10 cellular contexts compared by ENCODE assay signal in the genomic region with DNA sequence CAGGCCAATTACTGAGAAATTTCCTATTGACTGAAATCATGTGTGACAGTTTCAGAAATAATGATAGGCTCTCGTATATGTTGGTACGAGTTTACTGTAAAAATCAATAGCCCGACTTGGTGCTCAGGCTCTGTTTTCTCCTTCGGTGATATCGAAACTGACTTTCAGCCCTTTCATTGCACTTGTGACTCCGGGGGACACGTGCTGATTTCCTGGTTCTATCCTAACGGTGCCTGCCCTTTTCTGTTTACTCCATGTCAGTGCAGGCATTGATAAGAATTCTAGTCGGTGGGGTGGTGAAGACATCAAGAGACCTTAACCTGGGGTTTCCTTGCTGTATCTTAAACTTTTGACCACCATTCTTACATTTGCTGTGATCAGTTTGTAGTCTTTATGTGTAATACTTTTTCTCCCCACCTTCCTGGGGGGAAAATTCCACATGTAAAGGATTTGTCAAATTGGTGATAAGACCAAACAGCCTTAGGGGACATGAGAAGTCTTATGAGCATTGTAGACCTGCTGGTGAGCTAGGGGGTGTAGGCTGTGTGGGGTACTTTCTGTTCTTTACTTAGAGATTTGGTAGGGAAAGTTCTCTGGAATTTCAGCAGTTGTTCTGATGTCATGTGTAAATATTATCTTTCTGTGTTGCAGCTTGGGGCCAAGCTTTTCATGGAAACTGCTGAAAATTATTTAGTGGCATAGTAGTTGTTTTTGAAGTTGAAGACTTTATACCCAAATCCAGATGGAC. TPM values are rescaled to one million over a fixed set of nuclear protein-coding genes. Genes with fewer than 3 reads are reported as not detected.
A peak's percentile ranks its signal among the peaks of the same experiment; 100 is the strongest.
DNase-seq lines count a peak whose midpoint lies in the region; ATAC-seq, FAIRE-seq and TF ChIP-seq lines count a peak whose summit lies in the region.
"Had no signal": no experiment of that assay in that cellular context is flagged by ENCODE, and none has a peak within 500 bp of the region (broad histone marks: within the 10 kb centered on the region; RNA-seq: fewer than 3 reads in every experiment).

No MANE protein-coding gene starts in this region.

- H3K9me3 ChIP-seq in HepG2 (ENCODE audit: low read length) (no peaks in the 10 kb centered on the region), thoracic aorta (no peaks in the 10 kb centered on the region)

- POLR2A ChIA-PET in activated CD4-positive, alpha-beta T cell treated with anti-CD3 and anti-CD28 coated beads, Interleukin-2, amount 10 ng/mL, durations not matched to agents 7 days and 5 days (lab: Charles Lee): no interaction called here
- POLR2A ChIA-PET in activated naive CD8-positive, alpha-beta T cell treated with anti-CD3 and anti-CD28 coated beads, Interleukin-2, amount 10 ng/mL, durations not matched to agents 7 days and 5 days (lab: Charles Lee): interaction anchor here (1.5 to 2.7 kb wide), 2 partner anchors 21 to 30 kb away, joined by 3 to 7 read pairs; no protein-coding TSS in a partner anchor
- POLR2A ChIA-PET in HepG2 (lab: Yijun Ruan, JAX): interaction anchor here (0.7 to 1.8 kb wide), 3 partner anchors 12 to 46 kb away, joined by 3 to 8 read pairs (median 3); no protein-coding TSS in a partner anchor

- H3K79me2 ChIP-seq in HepG2 (ENCODE audit: insufficient read depth, low read length): no peaks in the 10 kb centered on the region

- H2AFZ ChIP-seq in HepG2 (ENCODE audit: low read length): peak overlapping the region; percentile 84

- BruUV-seq in HepG2 (replicated peaks; lab: Mats Ljungman, UMichigan): TSS peak; percentile 52

- H3K4me1 ChIP-seq in HepG2 (ENCODE audit: insufficient read depth, low read length): peaks cover 30% of the 10 kb centered on the region
- peaks cover 29 to 62% of the 10 kb centered on the region in 2 donors for H3K4me1 ChIP-seq in thoracic aorta (ENCODE audit: control insufficient read depth in 1 of 2, low read depth in 2 of 2)

- no peaks in the 10 kb centered on the region for H3K27me3 Mint-ChIP-seq in activated CD4-positive, alpha-beta T cell treated with anti-CD3 and anti-CD28 coated beads, Interleukin-2, amount 10 ng/mL, durations not matched to agents 7 days and 5 days
- H3K27me3 Mint-ChIP-seq in activated naive CD8-positive, alpha-beta T cell treated with anti-CD3 and anti-CD28 coated beads, Interleukin-2, amount 10 ng/mL, durations not matched to agents 7 days and 5 days: no peaks in the 10 kb centered on the region

- intact Hi-C loops in HepG2 (cut with micrococcal nuclease; ENCODE audit: unreplicated experiment): loop anchor here (5.0 kb wide), 2 partner anchors 48 to 52 kb away; a partner anchor contains a TSS

- H3K4me1 Mint-ChIP-seq in activated CD4-positive, alpha-beta T cell treated with anti-CD3 and anti-CD28 coated beads, Interleukin-2, amount 10 ng/mL, durations not matched to agents 7 days and 5 days: peaks cover 79% of the 10 kb centered on the region
- H3K4me1 Mint-ChIP-seq in activated naive CD8-positive, alpha-beta T cell treated with anti-CD3 and anti-CD28 coated beads, Interleukin-2, amount 10 ng/mL, durations not matched to agents 7 days and 5 days: peaks cover 68% of the 10 kb centered on the region

- H3K36me3 ChIP-seq in HepG2 (replicated peaks in 1 of 2; ENCODE audit: control insufficient read depth in 1 of 2, insufficient read depth in 2 of 2, low read length in 2 of 2) (no peaks in the 10 kb centered on the region; a peak in 1 of 5 replicates), thoracic aorta (no peaks in the 10 kb centered on the region)

- ATAC-seq in activated naive CD8-positive, alpha-beta T cell treated with anti-CD3 and anti-CD28 coated beads, Interleukin-2, amount 10 ng/mL, durations not matched to agents 7 days and 5 days (ENCODE audit: low read depth): no peak
- ATAC-seq in HepG2 (peak; percentile 86), thoracic aorta (ENCODE audit: insufficient number of reproducible peaks, low FRiP score, low read depth) (no peak), HG02642 (IDR thresholded peaks at IDR 0.05; ENCODE audit: poor library complexity, unreplicated experiment) (no peak)

- TF ChIP-seq EP300 in HepG2 (IDR thresholded peaks at IDR 0.05; ENCODE audit: low read depth in 2 of 2, low read length in 2 of 2): no peak
- no peak for TF ChIP-seq EP300 in HepG2 (CRISPR knock-in tag; IDR thresholded peaks at IDR 0.05; ENCODE audit: borderline replicate concordance)

- H3K9ac ChIP-seq in HepG2 (ENCODE audit: insufficient read depth, low read depth, low read length): peak overlapping the region; percentile 35; the same call in 1 of the 2 replicates

- DNase-seq in activated CD4-positive, alpha-beta T cell treated with anti-CD3 and anti-CD28 coated beads, Interleukin-2, amount 10 ng/mL, durations not matched to agents 7 days and 5 days: peak; percentile 37
- DNase-seq in activated CD4-positive, alpha-beta T cell treated with anti-CD3 and anti-CD28 coated beads, Interleukin-2, amount 50 U/mL, for 48 hours: no peak
- DNase-seq in activated naive CD8-positive, alpha-beta T cell treated with anti-CD3 and anti-CD28 coated beads, Interleukin-2, amount 10 ng/mL, durations not matched to agents 7 days and 5 days: no peak
- DNase-seq in HepG2 (ENCODE audit: low spot score) (peak; percentile 30), thoracic aorta (ENCODE audit: low spot score) (no peak), NCI-H2196 (lab: John Stamatoyannopoulos, UW; ENCODE audit: unreplicated experiment) (no peak), medulla oblongata (ENCODE audit: extremely low spot score) (no peak)

- H4K20me1 ChIP-seq in HepG2 (ENCODE audit: insufficient read depth, low read length): no peaks in the 10 kb centered on the region

- CTCF ChIA-PET in activated CD4-positive, alpha-beta T cell treated with anti-CD3 and anti-CD28 coated beads, Interleukin-2, amount 10 ng/mL, durations not matched to agents 7 days and 5 days (lab: Charles Lee): interaction anchor here (0.7 to 2.4 kb wide), 4 partner anchors 9 to 710 kb away, joined by 3 to 8 read pairs (median 3); no protein-coding TSS in a partner anchor
- CTCF ChIA-PET in HepG2 (lab: Yijun Ruan, JAX; ENCODE audit: low intra/inter-chr PET ratio, low total read pairs): no interaction called here

- no peaks in the 10 kb centered on the region for H3K27me3 ChIP-seq in HepG2 (ENCODE audit: control insufficient read depth in 1 of 2, insufficient read depth in 2 of 2, low read length in 2 of 2)
- no peaks in the 10 kb centered on the region for H3K27me3 ChIP-seq in thoracic aorta (replicated peaks; ENCODE audit: insufficient read depth)

- peak overlapping the region; percentile 74 for H3K4me2 ChIP-seq in HepG2 (ENCODE audit: low read depth, low read length)

- WGBS in HepG2 (ENCODE audit: low lambda C conversion rate): 20% methylated on average over 9 of the region's 9 CpGs

- peaks cover 25% of the 10 kb centered on the region for H3K36me3 Mint-ChIP-seq in activated CD4-positive, alpha-beta T cell treated with anti-CD3 and anti-CD28 coated beads, Interleukin-2, amount 10 ng/mL, durations not matched to agents 7 days and 5 days (ENCODE audit: low read depth)
- peaks cover 15% of the 10 kb centered on the region for H3K36me3 Mint-ChIP-seq in activated naive CD8-positive, alpha-beta T cell treated with anti-CD3 and anti-CD28 coated beads, Interleukin-2, amount 10 ng/mL, durations not matched to agents 7 days and 5 days

- no peak for TF ChIP-seq RAD21 in HepG2 (CRISPR knock-in tag; IDR thresholded peaks at IDR 0.05)

- TF ChIP-seq POLR2A in HepG2 (IDR thresholded peaks at IDR 0.05; ENCODE audit: insufficient read depth in 1 of 2, low read depth in 2 of 2, low read length in 2 of 2): no peak

- H3K4me3 Mint-ChIP-seq in activated CD4-positive, alpha-beta T cell treated with anti-CD3 and anti-CD28 coated beads, Interleukin-2, amount 10 ng/mL, durations not matched to agents 7 days and 5 days: peak overlapping the region; percentile 60
- peak overlapping the region; percentile 57 for H3K4me3 Mint-ChIP-seq in activated naive CD8-positive, alpha-beta T cell treated with anti-CD3 and anti-CD28 coated beads, Interleukin-2, amount 10 ng/mL, durations not matched to agents 7 days and 5 days
- H3K4me3 Mint-ChIP-seq: neural crest cell had no signal

- H3K4me3 ChIP-seq in HepG2 (replicated peaks in 1 of 3; ENCODE audit: insufficient read depth in 1 of 3, low read depth in 2 of 3, low read length in 3 of 3) (peak overlapping the region; percentile 29 to 40 (median 36); a peak in 5 of 6 replicates), thoracic aorta (peak overlapping the region; percentile 44)

- H3K27ac ChIP-seq in HepG2 (ENCODE audit: extremely low read length, insufficient read depth, low read length) (peak overlapping the region; percentile 48), thoracic aorta (peak overlapping the region; percentile 29 to 58)

- H3K9me3 Mint-ChIP-seq in activated CD4-positive, alpha-beta T cell treated with anti-CD3 and anti-CD28 coated beads, Interleukin-2, amount 10 ng/mL, durations not matched to agents 7 days and 5 days: no peaks in the 10 kb centered on the region
- H3K9me3 Mint-ChIP-seq in activated naive CD8-positive, alpha-beta T cell treated with anti-CD3 and anti-CD28 coated beads, Interleukin-2, amount 10 ng/mL, durations not matched to agents 7 days and 5 days: no peaks in the 10 kb centered on the region

- H3K27ac Mint-ChIP-seq in activated CD4-positive, alpha-beta T cell treated with anti-CD3 and anti-CD28 coated beads, Interleukin-2, amount 10 ng/mL, durations not matched to agents 7 days and 5 days: peak overlapping the region; percentile 94
- H3K27ac Mint-ChIP-seq in activated naive CD8-positive, alpha-beta T cell treated with anti-CD3 and anti-CD28 coated beads, Interleukin-2, amount 10 ng/mL, durations not matched to agents 7 days and 5 days: peak overlapping the region; percentile 88

- TF ChIP-seq CTCF in HepG2 (CRISPR knock-in tag; IDR thresholded peaks at IDR 0.05): no peak
- no peak for TF ChIP-seq CTCF in thoracic aorta (IDR thresholded peaks at IDR 0.05)

- peak; percentile 63 for FAIRE-seq in HepG2 (lab: Jason Lieb, UNC)
- FAIRE-seq: A204.1 had no signal

- in situ Hi-C loops in HepG2 (cut with HindIII; ENCODE audit: extremely low pct_ligation_motif_present, low pct_unique_long_range_greater_than_20kb): no loop called here

RNA-seq across cellular contexts. Expression of a gene that starts 52.7 kb away (rescaled TPM):
- total RNA-seq in activated CD4-positive, alpha-beta T cell treated with anti-CD3 and anti-CD28 coated beads, Interleukin-2, amount 10 ng/mL, durations not matched to agents 7 days and 5 days: 10 to 100 TPM; 49.3 to 56.0 TPM
- 10 to 100 TPM; 51.8 to 57.2 TPM for total RNA-seq in activated naive CD8-positive, alpha-beta T cell treated with anti-CD3 and anti-CD28 coated beads, Interleukin-2, amount 10 ng/mL, durations not matched to agents 7 days and 5 days
- total RNA-seq in HepG2 (2016; rRNA removed; fragmentation: Illumina TruSeq; extraction: Trizol) (2.4 and 4.5 TPM in 2 replicates), thoracic aorta (10 to 100 TPM; 22.2 to 25.6 TPM)
- total RNA-seq in HepG2 (2016; cell fraction: cytosol; rRNA removed; fragmentation: Illumina TruSeq; extraction: Trizol; ENCODE audit: low read depth): 1.2 and 1.4 TPM in 2 replicates
- 2.7 and 4.5 TPM in 2 replicates for total RNA-seq in HepG2 (2016; cell fraction: insoluble cytoplasmic fraction; rRNA removed; fragmentation: Illumina TruSeq; extraction: Trizol)
- total RNA-seq in HepG2 (2016; cell fraction: membrane; rRNA removed; fragmentation: Illumina TruSeq; extraction: Trizol): 1.1 and 2.7 TPM in 2 replicates
- 10.8 and 10.9 TPM in 2 replicates for total RNA-seq in HepG2 (2016; cell fraction: nucleus; rRNA removed; fragmentation: Illumina TruSeq; extraction: Trizol)
- polyA plus RNA-seq in HepG2 (2011; rRNA removed): 2.2 and 2.8 TPM in 2 replicates
- 1.3 and 2.2 TPM in 2 replicates for polyA plus RNA-seq in HepG2 (2011; cell fraction: cytosol; rRNA removed)
- 4.1 and 4.5 TPM in 2 replicates for polyA plus RNA-seq in HepG2 (2011; cell fraction: nucleus; rRNA removed)
- 2.3 and 5.2 TPM in 2 replicates for polyA plus RNA-seq in HepG2 (2012)
- 0.16 and 0.25 TPM in 2 replicates for polyA plus RNA-seq in HepG2 (2016; cell fraction: cytosol; fragmentation: Illumina TruSeq; extraction: Trizol; ENCODE audit: low read depth)
- polyA plus RNA-seq in HepG2 (2016; cell fraction: insoluble cytoplasmic fraction; fragmentation: Illumina TruSeq; extraction: Trizol; ENCODE audit: low read depth): 1.7 and 2.1 TPM in 2 replicates
- polyA plus RNA-seq in HepG2 (2016; cell fraction: membrane; fragmentation: Illumina TruSeq; extraction: Trizol; ENCODE audit: low read depth): 0.18 and 0.30 TPM in 2 replicates
- polyA plus RNA-seq in HepG2 (2016; cell fraction: nucleus; fragmentation: Illumina TruSeq; extraction: Trizol; ENCODE audit: insufficient read depth, low read depth): 6.6 and 8.4 TPM in 2 replicates
- 5.2 and 8.7 TPM in 2 replicates for polyA minus RNA-seq in HepG2 (2011; rRNA and poly(A)+ RNA removed; ENCODE audit: low replicate concordance)
- 3.6 and 7.2 TPM in 2 replicates for polyA minus RNA-seq in HepG2 (2011; cell fraction: cytosol; rRNA and poly(A)+ RNA removed)
- 10.8 and 14.8 TPM in 2 replicates for polyA minus RNA-seq in HepG2 (2011; cell fraction: nucleus; rRNA and poly(A)+ RNA removed)

Comparison
In these comparisons a context has a peak if more than half of its experiments do, and no peak if none do; other contexts are left out.
1. DNase-seq: peak in activated CD4-positive, alpha-beta T cell treated with anti-CD3 and anti-CD28 coated beads, Interleukin-2, amount 10 ng/mL, durations not matched to agents 7 days and 5 days (single experiment) and HepG2 (single experiment); none in activated CD4-positive, alpha-beta T cell treated with anti-CD3 and anti-CD28 coated beads, Interleukin-2, amount 50 U/mL, for 48 hours (0 of 2), activated naive CD8-positive, alpha-beta T cell treated with anti-CD3 and anti-CD28 coated beads, Interleukin-2, amount 10 ng/mL, durations not matched to agents 7 days and 5 days (single experiment), thoracic aorta (single experiment), NCI-H2196 (single experiment) and medulla oblongata (single experiment).